7 cellular contexts compared by ENCODE assay signal in genomic region chr5:55988428-55988827, GRCh38. TPM values are rescaled to one million over a fixed set of nuclear protein-coding genes. Genes with fewer than 3 reads are reported as not detected.
DNase-seq lines count a peak whose midpoint lies in the region; ATAC-seq and TF ChIP-seq lines count a peak whose summit lies in the region.
"Not testable (repeated sequence)": the region's sequence is repeated elsewhere in the genome, so short reads cannot be mapped to it uniquely, and the experiment has no call there.

No MANE protein-coding gene starts in this region.

- peaks cover 10% of the 10 kb centered on the region for H3K36me3 ChIP-seq in CD4-positive, CD25-positive, alpha-beta regulatory T cell (ENCODE audit: control insufficient read depth, insufficient read depth, low read length)
- H3K36me3 ChIP-seq in MM.1S (replicated peaks; ENCODE audit: insufficient read depth, low read length) = not testable (repeated sequence)

- intact Hi-C loops in activated CD4-positive, alpha-beta T cell treated with anti-CD3 and anti-CD28 coated beads for 36 hours (cut with DNase I, micrococcal nuclease) = not testable (repeated sequence)

- peaks cover 71% of the 10 kb centered on the region for H3K4me1 ChIP-seq in CD4-positive, CD25-positive, alpha-beta regulatory T cell (ENCODE audit: control insufficient read depth, insufficient read depth, low read length, poor library complexity, severe bottlenecking)
- H3K4me1 ChIP-seq in MM.1S (ENCODE audit: low read length) = peaks cover 37% of the 10 kb centered on the region

- H3K27me3 Mint-ChIP-seq in CD4-positive, CD25-positive, alpha-beta regulatory T cell; activated CD4-positive, alpha-beta T cell treated with anti-CD3 and anti-CD28 coated beads for 36 hours; activated T-cell treated with anti-CD3 and anti-CD28 coated beads, Interleukin-2, amount 50 U/mL, for 24 hours; activated naive CD4-positive, alpha-beta T cell treated with anti-CD3 and anti-CD28 coated beads, Interleukin-2, amount 10 ng/mL, durations not matched to agents 7 days and 5 days; endothelial cell (ENCODE audit: unreplicated experiment); mesothelial cell of epicardium (ENCODE audit: low read depth): not testable (repeated sequence)

- not testable (repeated sequence) for H3K27me3 ChIP-seq in CD4-positive, CD25-positive, alpha-beta regulatory T cell (ENCODE audit: control insufficient read depth, insufficient read depth, low read length); MM.1S (replicated peaks; ENCODE audit: insufficient read depth, low read length)

- not testable (repeated sequence) for TF ChIP-seq CTCF in MM.1S (IDR thresholded peaks at IDR 0.05; ENCODE audit: low read length); endothelial cell (IDR thresholded peaks at IDR 0.05; ENCODE audit: unreplicated experiment); mesothelial cell of epicardium (IDR thresholded peaks at IDR 0.05; ENCODE audit: unreplicated experiment)

- not testable (repeated sequence) for DNase-seq in CD4-positive, CD25-positive, alpha-beta regulatory T cell; MM.1S; activated CD4-positive, alpha-beta T cell treated with anti-CD3 and anti-CD28 coated beads for 36 hours; activated T-cell treated with anti-CD3 and anti-CD28 coated beads, Interleukin-2, amount 50 U/mL, for 24 hours; activated naive CD4-positive, alpha-beta T cell treated with anti-CD3 and anti-CD28 coated beads, Interleukin-2, amount 10 ng/mL, durations not matched to agents 7 days and 5 days; endothelial cell (ENCODE audit: low spot score); mesothelial cell of epicardium (ENCODE audit: low spot score in 2 of 2, unreplicated experiment in 2 of 2)

- CTCF ChIA-PET in activated CD4-positive, alpha-beta T cell treated with anti-CD3 and anti-CD28 coated beads for 36 hours (lab: Charles Lee) = interaction anchor here (0.9 to 1.5 kb wide), 2 partner anchors 213 to 265 kb away, joined by 3 to 4 read pairs; no protein-coding TSS in a partner anchor
- CTCF ChIA-PET in activated naive CD4-positive, alpha-beta T cell treated with anti-CD3 and anti-CD28 coated beads, Interleukin-2, amount 10 ng/mL, durations not matched to agents 7 days and 5 days (lab: Charles Lee) = interaction anchor here (1.4 to 2.4 kb wide), 2 partner anchors 151 to 212 kb away, joined by 5 to 9 read pairs; no protein-coding TSS in a partner anchor

- POLR2A ChIA-PET in activated CD4-positive, alpha-beta T cell treated with anti-CD3 and anti-CD28 coated beads for 36 hours (lab: Charles Lee) = interaction anchor here (0.7 to 2.2 kb wide), 4 partner anchors 9 to 119 kb away, joined by 4 read pairs; no protein-coding TSS in a partner anchor

- H3K9me2 ChIP-seq in MM.1S (replicated peaks; ENCODE audit: insufficient read depth, low read length) = not testable (repeated sequence)

- peaks cover 99% of the 10 kb centered on the region for H3K79me2 ChIP-seq in MM.1S (ENCODE audit: low read length)

- not testable (repeated sequence) for ATAC-seq in CD4-positive, CD25-positive, alpha-beta regulatory T cell (ENCODE audit: low read depth in 2 of 2); activated CD4-positive, alpha-beta T cell treated with anti-CD3 and anti-CD28 coated beads for 36 hours

- H3K27ac ChIP-seq in CD4-positive, CD25-positive, alpha-beta regulatory T cell (ENCODE audit: insufficient read depth, low read length, poor library complexity, severe bottlenecking) = peak overlapping the region; percentile 47
- H3K27ac ChIP-seq in MM.1S (ENCODE audit: low read length) = peak overlapping the region; percentile 90; the same call in 1 of the 2 replicates

- H3K4me3 Mint-ChIP-seq in CD4-positive, CD25-positive, alpha-beta regulatory T cell = peak overlapping the region; percentile 44 to 95 (median 77)
- H3K4me3 Mint-ChIP-seq in activated CD4-positive, alpha-beta T cell treated with anti-CD3 and anti-CD28 coated beads for 36 hours = peak overlapping the region; percentile 33
- peak overlapping the region; percentile 53 for H3K4me3 Mint-ChIP-seq in activated T-cell treated with anti-CD3 and anti-CD28 coated beads, Interleukin-2, amount 50 U/mL, for 24 hours
- H3K4me3 Mint-ChIP-seq in activated naive CD4-positive, alpha-beta T cell treated with anti-CD3 and anti-CD28 coated beads, Interleukin-2, amount 10 ng/mL, durations not matched to agents 7 days and 5 days = peak overlapping the region; percentile 45
- not testable (repeated sequence) for H3K4me3 Mint-ChIP-seq in endothelial cell (ENCODE audit: unreplicated experiment)
- H3K4me3 Mint-ChIP-seq in mesothelial cell of epicardium = peak overlapping the region; percentile 90

- not testable (repeated sequence) for H2AFZ ChIP-seq in MM.1S (ENCODE audit: low read length)

- H3F3A ChIP-seq in MM.1S (ENCODE audit: insufficient read depth, low read length) = peaks cover 82% of the 10 kb centered on the region

- H3K27ac Mint-ChIP-seq in CD4-positive, CD25-positive, alpha-beta regulatory T cell = peak overlapping the region in 2 of 3 donors; percentile 27 to 93
- H3K27ac Mint-ChIP-seq in activated CD4-positive, alpha-beta T cell treated with anti-CD3 and anti-CD28 coated beads for 36 hours = peak overlapping the region; percentile 51
- H3K27ac Mint-ChIP-seq in activated T-cell treated with anti-CD3 and anti-CD28 coated beads, Interleukin-2, amount 50 U/mL, for 24 hours = peak overlapping the region; percentile 87
- H3K27ac Mint-ChIP-seq in activated naive CD4-positive, alpha-beta T cell treated with anti-CD3 and anti-CD28 coated beads, Interleukin-2, amount 10 ng/mL, durations not matched to agents 7 days and 5 days = peak overlapping the region; percentile 19
- peak overlapping the region; percentile 54 for H3K27ac Mint-ChIP-seq in endothelial cell (ENCODE audit: unreplicated experiment)
- H3K27ac Mint-ChIP-seq in mesothelial cell of epicardium = not testable (repeated sequence)

- not testable (repeated sequence) for H3K9me3 ChIP-seq in CD4-positive, CD25-positive, alpha-beta regulatory T cell (ENCODE audit: control insufficient read depth in 2 of 2, low read length in 2 of 2); MM.1S (replicated peaks; ENCODE audit: insufficient read depth, low read length)

- not testable (repeated sequence) for H3K9ac ChIP-seq in MM.1S (ENCODE audit: low read length)

- H3K9me3 Mint-ChIP-seq in CD4-positive, CD25-positive, alpha-beta regulatory T cell; activated CD4-positive, alpha-beta T cell treated with anti-CD3 and anti-CD28 coated beads for 36 hours (ENCODE audit: low read depth); activated T-cell treated with anti-CD3 and anti-CD28 coated beads, Interleukin-2, amount 50 U/mL, for 24 hours; activated naive CD4-positive, alpha-beta T cell treated with anti-CD3 and anti-CD28 coated beads, Interleukin-2, amount 10 ng/mL, durations not matched to agents 7 days and 5 days; endothelial cell (ENCODE audit: unreplicated experiment): not testable (repeated sequence)
- peaks cover 13% of the 10 kb centered on the region for H3K9me3 Mint-ChIP-seq in mesothelial cell of epicardium

- H4K20me1 ChIP-seq in MM.1S (ENCODE audit: insufficient read depth, low read length) = not testable (repeated sequence)

- peak overlapping the region; percentile 55; the same call in 1 of the 2 replicates for H3K4me2 ChIP-seq in MM.1S (ENCODE audit: low read depth, low read length)

- H3K4me3 ChIP-seq in CD4-positive, CD25-positive, alpha-beta regulatory T cell (ENCODE audit: low read depth, low read length) = peak overlapping the region; percentile 62
- peak overlapping the region; percentile 13; the same call in 1 of the 2 replicates for H3K4me3 ChIP-seq in MM.1S (ENCODE audit: low read length)

- peaks cover 48 to 91% (median 76%) of the 10 kb centered on the region in 4 donors for H3K4me1 Mint-ChIP-seq in CD4-positive, CD25-positive, alpha-beta regulatory T cell
- peaks cover 81% of the 10 kb centered on the region for H3K4me1 Mint-ChIP-seq in activated CD4-positive, alpha-beta T cell treated with anti-CD3 and anti-CD28 coated beads for 36 hours
- peaks cover 82% of the 10 kb centered on the region for H3K4me1 Mint-ChIP-seq in activated T-cell treated with anti-CD3 and anti-CD28 coated beads, Interleukin-2, amount 50 U/mL, for 24 hours (ENCODE audit: low read depth)
- H3K4me1 Mint-ChIP-seq in activated naive CD4-positive, alpha-beta T cell treated with anti-CD3 and anti-CD28 coated beads, Interleukin-2, amount 10 ng/mL, durations not matched to agents 7 days and 5 days = peaks cover 86% of the 10 kb centered on the region
- H3K4me1 Mint-ChIP-seq in endothelial cell (ENCODE audit: unreplicated experiment) = peaks cover 12% of the 10 kb centered on the region
- H3K4me1 Mint-ChIP-seq in mesothelial cell of epicardium = peaks cover 39% of the 10 kb centered on the region

- H3K36me3 Mint-ChIP-seq in CD4-positive, CD25-positive, alpha-beta regulatory T cell = peaks cover 22% of the 10 kb centered on the region
- H3K36me3 Mint-ChIP-seq in activated CD4-positive, alpha-beta T cell treated with anti-CD3 and anti-CD28 coated beads for 36 hours (ENCODE audit: low read depth) = peaks cover 59% of the 10 kb centered on the region
- peaks cover 84% of the 10 kb centered on the region for H3K36me3 Mint-ChIP-seq in activated T-cell treated with anti-CD3 and anti-CD28 coated beads, Interleukin-2, amount 50 U/mL, for 24 hours (ENCODE audit: low read depth)
- peaks cover 69% of the 10 kb centered on the region for H3K36me3 Mint-ChIP-seq in activated naive CD4-positive, alpha-beta T cell treated with anti-CD3 and anti-CD28 coated beads, Interleukin-2, amount 10 ng/mL, durations not matched to agents 7 days and 5 days
- H3K36me3 Mint-ChIP-seq in endothelial cell (ENCODE audit: low read depth, unreplicated experiment) = not testable (repeated sequence)
- H3K36me3 Mint-ChIP-seq in mesothelial cell of epicardium = peaks cover 19% of the 10 kb centered on the region

RNA-seq across cellular contexts. Expression of gene IL6ST, which starts 6.3 kb away (rescaled TPM):
- total RNA-seq in CD4-positive, CD25-positive, alpha-beta regulatory T cell = 234 TPM
- polyA plus RNA-seq in CD4-positive, CD25-positive, alpha-beta regulatory T cell = 10 to 100 TPM; 25.3 to 59.8 (median 45.8) TPM
- 10 to 100 TPM; 57.1 to 64.4 TPM for total RNA-seq in activated CD4-positive, alpha-beta T cell treated with anti-CD3 and anti-CD28 coated beads for 36 hours
- total RNA-seq in endothelial cell (ENCODE audit: unreplicated experiment) = 69.7 TPM
- total RNA-seq in mesothelial cell of epicardium = 373 to 381 TPM (median 374 TPM) in 3 replicates
